ENCODE assay signal across 8 cellular contexts in the genomic region with DNA sequence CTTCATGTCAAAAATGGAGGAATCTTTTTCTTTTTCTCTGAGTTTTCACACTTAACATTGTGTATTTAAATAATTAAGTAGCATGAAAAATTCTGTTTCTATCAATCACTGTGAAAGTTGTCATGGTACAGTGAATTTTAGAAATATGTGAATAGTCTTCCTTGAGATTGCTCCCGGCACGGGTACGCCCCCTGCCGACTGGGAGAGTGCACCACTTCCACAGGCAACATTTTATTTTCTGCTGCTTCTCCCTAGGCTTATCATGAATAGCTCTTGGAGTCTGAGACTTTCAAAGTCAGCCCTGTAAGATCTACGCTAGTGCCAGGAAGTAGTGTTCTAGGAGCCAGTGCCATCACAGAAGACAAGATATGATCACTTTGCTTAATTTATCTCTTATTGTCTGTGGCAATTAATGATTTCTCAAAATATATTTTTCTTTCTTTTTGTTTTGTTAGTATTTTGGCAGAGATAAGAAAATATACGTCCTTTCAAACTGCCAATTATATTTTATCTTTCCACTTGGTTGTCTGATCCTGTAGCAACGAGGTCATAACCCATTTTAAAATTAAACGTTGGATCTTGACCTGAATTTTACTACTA.
A peak's percentile ranks its signal among the peaks of the same experiment; 100 is the strongest.
DNase-seq lines count a peak whose midpoint lies in the region; ATAC-seq, FAIRE-seq and TF ChIP-seq lines count a peak whose summit lies in the region.

No MANE protein-coding gene starts in this region.

- TF ChIP-seq CTCF in D721Med (IDR thresholded peaks at IDR 0.05; ENCODE audit: insufficient read depth, missing control alignments) (peak; percentile 95), chondrocyte (IDR thresholded peaks at IDR 0.05) (peak; percentile 89), mesothelial cell of epicardium (IDR thresholded peaks at IDR 0.05; ENCODE audit: unreplicated experiment) (peak; percentile 86)

- DNase-seq in D721Med (ENCODE audit: insufficient read length, low spot score) (peak; percentile 19), NCI-H82 treated with DMSO at 0.1 percent for 48 hours (lab: John Stamatoyannopoulos, UW; ENCODE audit: unreplicated experiment) (peak; percentile 9), chondrocyte (ENCODE audit: low spot score) (no peak), mesothelial cell of epicardium (ENCODE audit: low spot score in 2 of 2, unreplicated experiment in 2 of 2) (peak in 1 of 2 experiments; percentile 57), GF-D8 (lab: John Stamatoyannopoulos, UW) (no peak), NCI-H345 (lab: John Stamatoyannopoulos, UW) (no peak)

- H3K9me3 Mint-ChIP-seq in chondrocyte (ENCODE audit: low read depth) (no peaks in the 10 kb centered on the region), mesothelial cell of epicardium (peaks cover 12% of the 10 kb centered on the region)

- H3K27ac Mint-ChIP-seq in chondrocyte (ENCODE audit: unreplicated experiment): no peak overlapping the region
- H3K27ac Mint-ChIP-seq in mesothelial cell of epicardium: no peak overlapping the region

- peaks cover 21% of the 10 kb centered on the region for H3K27me3 Mint-ChIP-seq in chondrocyte (ENCODE audit: low read depth)
- H3K27me3 Mint-ChIP-seq in mesothelial cell of epicardium (ENCODE audit: low read depth): no peaks in the 10 kb centered on the region

- no peak for FAIRE-seq in D721Med (lab: Jason Lieb, UNC)

- H3K36me3 Mint-ChIP-seq in chondrocyte (ENCODE audit: low read depth) (no peaks in the 10 kb centered on the region), mesothelial cell of epicardium (no peaks in the 10 kb centered on the region)

- no peaks in the 10 kb centered on the region for H3K4me1 Mint-ChIP-seq in chondrocyte (ENCODE audit: low read depth)
- peaks cover 6% of the 10 kb centered on the region for H3K4me1 Mint-ChIP-seq in mesothelial cell of epicardium

- ATAC-seq in GM18868 (IDR thresholded peaks at IDR 0.05; ENCODE audit: unreplicated experiment) (peak; percentile 83), HG03025 (IDR thresholded peaks at IDR 0.05; ENCODE audit: low FRiP score, unreplicated experiment) (peak; percentile 58)

- no peak overlapping the region for H3K4me3 Mint-ChIP-seq in chondrocyte (ENCODE audit: unreplicated experiment)
- no peak overlapping the region for H3K4me3 Mint-ChIP-seq in mesothelial cell of epicardium

Comparison
In these comparisons a context has a peak if more than half of its experiments do, and no peak if none do; other contexts are left out.
1. DNase-seq: peak in D721Med (single experiment) and NCI-H82 treated with DMSO at 0.1 percent for 48 hours (single experiment); none in chondrocyte (single experiment), GF-D8 (single experiment) and NCI-H345 (single experiment).
2. Peak in every context shown above with its lines, with median percentiles within 50 percentile points of each other: CTCF ChIP-seq.